ENCODE assay signal across 28 cellular contexts in the genomic region with DNA sequence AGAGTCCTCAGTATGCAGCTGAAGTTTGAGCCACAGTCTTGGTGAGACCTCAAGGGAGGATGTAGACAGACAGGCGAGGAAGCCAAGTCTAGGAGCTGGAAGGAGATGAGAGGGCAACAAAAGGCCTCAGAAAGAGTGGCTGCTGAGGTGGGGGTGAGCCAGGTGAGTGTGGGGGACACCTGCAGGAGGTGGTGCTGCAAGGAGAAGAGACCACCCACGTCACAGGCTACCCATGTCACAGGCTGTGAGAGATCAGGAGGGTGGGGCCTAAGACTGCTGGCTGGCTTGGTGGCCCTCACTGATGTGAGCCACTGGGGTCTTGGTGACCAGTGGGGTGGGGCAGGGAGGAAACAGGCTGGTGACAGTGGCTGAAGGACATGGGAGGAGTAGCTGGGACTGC.
"Had no signal": no experiment of that assay in that cellular context is flagged by ENCODE, and none has a peak within 500 bp of the region (broad histone marks: within the 10 kb centered on the region; RNA-seq: fewer than 3 reads in every experiment).

No MANE protein-coding gene starts in this region.

- H3K27ac Mint-ChIP-seq: activated CD8-positive, alpha-beta memory T cell treated with anti-CD3 and anti-CD28 coated beads, Interleukin-2, amount 10 ng/mL, durations not matched to agents 7 days and 5 days; activated CD8-positive, alpha-beta T cell treated with anti-CD3 and anti-CD28 coated beads, Interleukin-2, amount 10 ng/mL, durations not matched to agents 7 days and 5 days; activated T-helper 2 cell treated with anti-CD3 and anti-CD28 coated beads, Interferon-gamma antibody, Interleukin-2, Interleukin-4, amounts not matched to agents 10 μg/mL and 5 μg/mL and 100 μg/mL, durations not matched to agents 14 hours and 24 hours and 36 hours; dendritic cell treated with granulocyte-macrophage colony-stimulating factor and Interleukin-4, amounts not matched to agents 40 ng/mL and 50 ng/mL, for 4 days; nephron; stimulated activated naive B cell treated with anti-CD40 and anti-IgM and Interleukin-4, amounts not matched to agents 10 μg/mL and 1 μg/mL and 100 μg/mL, for 72 hours; T-helper 17 cell had no signal

- H3K27me3 Mint-ChIP-seq: activated CD8-positive, alpha-beta memory T cell treated with anti-CD3 and anti-CD28 coated beads, Interleukin-2, amount 10 ng/mL, durations not matched to agents 7 days and 5 days had no signal

- H3K4me1 Mint-ChIP-seq: activated CD8-positive, alpha-beta memory T cell treated with anti-CD3 and anti-CD28 coated beads, Interleukin-2, amount 10 ng/mL, durations not matched to agents 7 days and 5 days; stimulated activated naive B cell treated with anti-CD40 and anti-IgM and Interleukin-4, amounts not matched to agents 10 μg/mL and 1 μg/mL and 100 μg/mL, for 72 hours; T-helper 17 cell had no signal

- H3K36me3 ChIP-seq: esophagus squamous epithelium, heart right ventricle, left ventricle myocardium inferior, neutrophil, right atrium auricular region, stomach, thyroid gland, upper lobe of right lung had no signal

- ATAC-seq: activated CD8-positive, alpha-beta memory T cell treated with anti-CD3 and anti-CD28 coated beads, Interleukin-2, amount 10 ng/mL, durations not matched to agents 7 days and 5 days; activated CD8-positive, alpha-beta T cell treated with anti-CD3 and anti-CD28 coated beads, Interleukin-2, amount 10 ng/mL, durations not matched to agents 7 days and 5 days; heart right ventricle; stimulated activated naive B cell treated with anti-CD40 and anti-IgM and Interleukin-4, amounts not matched to agents 10 μg/mL and 1 μg/mL and 100 μg/mL, for 72 hours; T-helper 17 cell; upper lobe of right lung had no signal

- H3K79me2 ChIP-seq: parathyroid adenoma had no signal

- H2AFZ ChIP-seq: parathyroid adenoma had no signal

- H3K27ac ChIP-seq: epithelial cell of prostate, esophagus squamous epithelium, heart right ventricle, left ventricle myocardium inferior, neutrophil, parathyroid adenoma, right atrium auricular region, stomach, thyroid gland, upper lobe of right lung had no signal

- H3K4me1 ChIP-seq: esophagus squamous epithelium, heart right ventricle, parathyroid adenoma, right atrium auricular region, thyroid gland, upper lobe of right lung had no signal

- H3K9me3 ChIP-seq: thyroid gland had no signal

- H3K27me3 ChIP-seq: neutrophil, right atrium auricular region, thyroid gland, upper lobe of right lung had no signal

- H3K4me3 Mint-ChIP-seq: activated CD8-positive, alpha-beta memory T cell treated with anti-CD3 and anti-CD28 coated beads, Interleukin-2, amount 10 ng/mL, durations not matched to agents 7 days and 5 days; activated CD8-positive, alpha-beta T cell treated with anti-CD3 and anti-CD28 coated beads, Interleukin-2, amount 10 ng/mL, durations not matched to agents 7 days and 5 days; dendritic cell treated with granulocyte-macrophage colony-stimulating factor and Interleukin-4, amounts not matched to agents 40 ng/mL and 50 ng/mL, for 4 days; nephron; stimulated activated naive B cell treated with anti-CD40 and anti-IgM and Interleukin-4, amounts not matched to agents 10 μg/mL and 1 μg/mL and 100 μg/mL, for 72 hours; T-helper 17 cell had no signal

- DNase-seq: activated CD4-positive, alpha-beta T cell treated with anti-CD3 and anti-CD28 coated beads for 1 hour; activated CD8-positive, alpha-beta memory T cell treated with anti-CD3 and anti-CD28 coated beads, Interleukin-2, amount 10 ng/mL, durations not matched to agents 7 days and 5 days; activated CD8-positive, alpha-beta T cell treated with anti-CD3 and anti-CD28 coated beads, Interleukin-2, amount 10 ng/mL, durations not matched to agents 7 days and 5 days; activated naive CD4-positive, alpha-beta T cell treated with anti-CD3 and anti-CD28 coated beads, Interleukin-2, amount 50 U/mL, for 16 hours; activated T-cell treated with anti-CD3 and anti-CD28 coated beads, Interleukin-2, amount 50 U/mL, for 48 hours; amniotic stem cell; caudate nucleus; esophagus squamous epithelium; foreskin melanocyte; heart right ventricle; left ventricle myocardium inferior; stimulated activated CD4-positive, alpha-beta T cell treated with anti-CD3 and anti-CD28 coated beads, Interleukin-15, amount 100 ng/mL, for 24 hours; stimulated activated CD4-positive, alpha-beta T cell treated with anti-CD3 and anti-CD28 coated beads, Interleukin-2, amount 100 ng/mL, for 24 hours; stimulated activated naive B cell treated with anti-CD40 and anti-IgM and Interleukin-4, amounts not matched to agents 10 μg/mL and 1 μg/mL and 100 μg/mL, for 72 hours; stomach; T-helper 17 cell; T1000; thyroid gland; upper lobe of right lung had no signal

- H3K9ac ChIP-seq: parathyroid adenoma had no signal

- H3K4me2 ChIP-seq: smooth muscle cell had no signal

- H3K4me3 ChIP-seq: esophagus squamous epithelium, heart right ventricle, left ventricle myocardium inferior, lung, right atrium auricular region, smooth muscle cell, stomach, thyroid gland, upper lobe of right lung had no signal
